10 cellular contexts compared by ENCODE assay signal in genomic region chr12:107929436-107929835, GRCh38.
DNase-seq lines count a peak whose midpoint lies in the region; ATAC-seq, FAIRE-seq and TF ChIP-seq lines count a peak whose summit lies in the region.
"Had no signal": no experiment of that assay in that cellular context is flagged by ENCODE, and none has a peak within 500 bp of the region (broad histone marks: within the 10 kb centered on the region; RNA-seq: fewer than 3 reads in every experiment).

No MANE protein-coding gene starts in this region.

- peak; percentile 35 to 54; a peak in 3 of 5 replicates for TF ChIP-seq RAD21 in A549 (conservative IDR thresholded peaks at IDR 0.05 in 1 of 2, IDR thresholded peaks at IDR 0.05 in 1 of 2)

- POLR2A ChIA-PET in A549 (lab: Yijun Ruan, JAX) (no interaction called here), HEK293 (lab: Yijun Ruan, JAX) (no interaction called here)

- TF ChIP-seq EP300 in A549 (IDR thresholded peaks at IDR 0.05), result no peak

- peak; percentile 41 for TF ChIP-seq CTCF in A549 (IDR thresholded peaks at IDR 0.05)
- TF ChIP-seq CTCF in HEK293 (tag by site-specific recombination; IDR thresholded peaks at IDR 0.05), result peak; percentile 65; the same call in 1 of the 2 replicates
- peak; percentile 60 for TF ChIP-seq CTCF in foreskin keratinocyte (conservative IDR thresholded peaks at IDR 0.05)
- no peak for TF ChIP-seq CTCF in left lung (IDR thresholded peaks at IDR 0.05)

- H3K9me3 Mint-ChIP-seq in activated naive CD4-positive, alpha-beta T cell treated with anti-CD3 and anti-CD28 coated beads, Interleukin-2, amount 10 ng/mL, durations not matched to agents 7 days and 5 days, result no peaks in the 10 kb centered on the region

- peak; percentile 83 to 97 for ATAC-seq in A549
- ATAC-seq in foreskin keratinocyte, result peak; percentile 82
- no peak for ATAC-seq in left lung

- WGBS in A549 (ENCODE audit: missing lambda C conversion rate), result 9% methylated on average over 12 of the region's 12 CpGs

- H3K4me2 ChIP-seq in A549, result peak overlapping the region; percentile 33; the same call in 1 of the 3 replicates

- FAIRE-seq in A549 (lab: Jason Lieb, UNC), result no peak
- FAIRE-seq: endometrium had no signal

- H3K27me3 ChIP-seq in foreskin keratinocyte, result peaks cover 11% of the 10 kb centered on the region
- H3K27me3 ChIP-seq in left lung, result peaks cover 0 to 49% of the 10 kb centered on the region in 2 donors

- DNase-seq in A549 (ENCODE audit: low read depth in 1 of 2, low spot score in 1 of 2) (peak; percentile 35 to 80), RKO (ENCODE audit: low spot score) (peak; percentile 34), foreskin keratinocyte (peak in 1 of 2 donors; percentile 12), GDM1 (lab: John Stamatoyannopoulos, UW) (no peak), left lung (no peak)
- no peak for DNase-seq in activated naive CD4-positive, alpha-beta T cell treated with anti-CD3 and anti-CD28 coated beads, Interleukin-2, amount 10 ng/mL, durations not matched to agents 7 days and 5 days
- DNase-seq in activated CD4-positive, alpha-beta T cell treated with anti-CD3 and anti-CD28 coated beads for 48 hours, result no peak
- DNase-seq: DND-41 had no signal

- no peak overlapping the region for H3K27ac Mint-ChIP-seq in activated naive CD4-positive, alpha-beta T cell treated with anti-CD3 and anti-CD28 coated beads, Interleukin-2, amount 10 ng/mL, durations not matched to agents 7 days and 5 days

- H3K4me3 Mint-ChIP-seq in activated naive CD4-positive, alpha-beta T cell treated with anti-CD3 and anti-CD28 coated beads, Interleukin-2, amount 10 ng/mL, durations not matched to agents 7 days and 5 days, result no peak overlapping the region

- CTCF ChIA-PET in A549 (lab: Yijun Ruan, JAX), result interaction anchor here (0.6 to 8.2 kb wide), 8 partner anchors 10 to 1241 kb away, joined by 3 to 44 read pairs (median 4); no protein-coding TSS in a partner anchor
- CTCF ChIA-PET in HEK293 (lab: Yijun Ruan, JAX), result interaction anchor here (0.5 to 2.0 kb wide), 4 partner anchors 11 to 207 kb away, joined by 3 to 8 read pairs (median 4); no protein-coding TSS in a partner anchor
- CTCF ChIA-PET in activated naive CD4-positive, alpha-beta T cell treated with anti-CD3 and anti-CD28 coated beads, Interleukin-2, amount 10 ng/mL, durations not matched to agents 7 days and 5 days (lab: Charles Lee), result interaction anchor here (0.6 to 1.5 kb wide), 4 partner anchors 17 to 797 kb away, joined by 3 to 5 read pairs (median 4); no protein-coding TSS in a partner anchor

- H3K4me1 Mint-ChIP-seq in activated naive CD4-positive, alpha-beta T cell treated with anti-CD3 and anti-CD28 coated beads, Interleukin-2, amount 10 ng/mL, durations not matched to agents 7 days and 5 days, result no peaks in the 10 kb centered on the region

- H3K27ac ChIP-seq in A549 (no peak overlapping the region), HEK293 (ENCODE audit: extremely low read depth, low read depth, low read length) (no peak overlapping the region), foreskin keratinocyte (no peak overlapping the region), left lung (no peak overlapping the region)

- TF ChIP-seq POLR2A in A549 (IDR thresholded peaks at IDR 0.05; ENCODE audit: low read length), result no peak

- intact Hi-C loops in left lung (cut with DNase I), result no loop called here

- no peak overlapping the region for H3K4me3 ChIP-seq in A549
- H3K4me3 ChIP-seq in HEK293 (ENCODE audit: low read depth, low read length), result no peak overlapping the region
- H3K4me3 ChIP-seq in left lung, result no peak overlapping the region

- no peaks in the 10 kb centered on the region for H3K36me3 Mint-ChIP-seq in activated naive CD4-positive, alpha-beta T cell treated with anti-CD3 and anti-CD28 coated beads, Interleukin-2, amount 10 ng/mL, durations not matched to agents 7 days and 5 days

- no peaks in the 10 kb centered on the region for H3K36me3 ChIP-seq in HEK293 (ENCODE audit: control insufficient read depth in 2 of 2, insufficient read depth in 1 of 2, low read length in 2 of 2)
- no peaks in the 10 kb centered on the region for H3K36me3 ChIP-seq in left lung

- H3K9me3 ChIP-seq in A549 (no peaks in the 10 kb centered on the region), HEK293 (ENCODE audit: control insufficient read depth, insufficient read depth, low read depth, low read length) (no peaks in the 10 kb centered on the region), left lung (no peaks in the 10 kb centered on the region)

- H3K4me1 ChIP-seq in A549 (no peaks in the 10 kb centered on the region), HEK293 (ENCODE audit: control insufficient read depth, insufficient read depth, low read length) (no peaks in the 10 kb centered on the region), foreskin keratinocyte (no peaks in the 10 kb centered on the region), left lung (no peaks in the 10 kb centered on the region)

- H3K27me3 Mint-ChIP-seq in activated naive CD4-positive, alpha-beta T cell treated with anti-CD3 and anti-CD28 coated beads, Interleukin-2, amount 10 ng/mL, durations not matched to agents 7 days and 5 days, result peaks cover 16% of the 10 kb centered on the region

TF ChIP-seq in A549, 52 proteins besides CTCF, POLR2A, EP300 and RAD21:
- no peak for TF ChIP-seq HEYL (CRISPR knock-in tag; IDR thresholded peaks at IDR 0.05)
- TF ChIP-seq GATA3 (IDR thresholded peaks at IDR 0.05; ENCODE audit: borderline replicate concordance), result no peak
- TF ChIP-seq ZC3H11A (IDR thresholded peaks at IDR 0.05), result no peak
- TF ChIP-seq JUN (IDR thresholded peaks at IDR 0.05), result no peak
- no peak for TF ChIP-seq ATOH8 (CRISPR knock-in tag; IDR thresholded peaks at IDR 0.05; ENCODE audit: low read depth)
- no peak for TF ChIP-seq HOXB5 (CRISPR knock-in tag; IDR thresholded peaks at IDR 0.05)
- TF ChIP-seq POLR2AphosphoS2 (conservative IDR thresholded peaks at IDR 0.05; ENCODE audit: low read length), result no peak
- TF ChIP-seq SREBF2 (IDR thresholded peaks at IDR 0.05), result no peak
- no peak for TF ChIP-seq RNF2 (IDR thresholded peaks at IDR 0.05; ENCODE audit: borderline replicate concordance, low read depth)
- no peak for TF ChIP-seq TFCP2L1 (CRISPR knock-in tag; IDR thresholded peaks at IDR 0.05)
- no peak for TF ChIP-seq MAZ (IDR thresholded peaks at IDR 0.05; ENCODE audit: borderline replicate concordance, low read depth, low read length)
- TF ChIP-seq BCL3 (IDR thresholded peaks at IDR 0.05), result no peak

TF ChIP-seq in HEK293, 187 proteins besides CTCF, POLR2A, EP300 and RAD21 (continues in another document):
- TF ChIP-seq GLI4 (tag by site-specific recombination; IDR thresholded peaks at IDR 0.05) (no peak), ZNF121 (tag by site-specific recombination; IDR thresholded peaks at IDR 0.05) (no peak), ZNF10 (tag by site-specific recombination; IDR thresholded peaks at IDR 0.05) (no peak), ZBTB48 (tag by site-specific recombination; IDR thresholded peaks at IDR 0.05) (no peak), ZNF654 (tag by site-specific recombination; IDR thresholded peaks at IDR 0.05; ENCODE audit: low read depth) (peak; percentile 92), ZBTB17 (tag by site-specific recombination; IDR thresholded peaks at IDR 0.05) (peak; percentile 19; the same call in 1 of the 2 replicates), ZNF221 (tag by site-specific recombination; IDR thresholded peaks at IDR 0.05; ENCODE audit: borderline replicate concordance) (no peak), ELK4 (IDR thresholded peaks at IDR 0.05; ENCODE audit: borderline replicate concordance, low read depth, low read length) (no peak), AEBP2 (tag by site-specific recombination; IDR thresholded peaks at IDR 0.05; ENCODE audit: borderline replicate concordance) (no peak), MZF1 (tag by site-specific recombination; IDR thresholded peaks at IDR 0.05; ENCODE audit: borderline replicate concordance) (no peak), ZBTB21 (tag by site-specific recombination; IDR thresholded peaks at IDR 0.05) (no peak), HOXA7 (CRISPR knock-in tag; IDR thresholded peaks at IDR 0.05; ENCODE audit: borderline replicate concordance) (no peak), ZNF292 (tag by site-specific recombination; IDR thresholded peaks at IDR 0.05; ENCODE audit: borderline replicate concordance, low read depth) (no peak), ZNF2 (tag by site-specific recombination; IDR thresholded peaks at IDR 0.05) (peak; percentile 74; the same call in 1 of the 2 replicates), ZNF311 (tag by site-specific recombination; IDR thresholded peaks at IDR 0.05; ENCODE audit: borderline replicate concordance) (no peak), ZNF544 (tag by site-specific recombination; IDR thresholded peaks at IDR 0.05) (no peak), SP7 (tag by site-specific recombination; IDR thresholded peaks at IDR 0.05) (no peak)

Comparison
In these comparisons a context has a peak if more than half of its experiments do, and no peak if none do; other contexts are left out.
1. DNase-seq: peak in A549 (2 of 2) and RKO (single experiment); none in activated naive CD4-positive, alpha-beta T cell treated with anti-CD3 and anti-CD28 coated beads, Interleukin-2, amount 10 ng/mL, durations not matched to agents 7 days and 5 days (single experiment), activated CD4-positive, alpha-beta T cell treated with anti-CD3 and anti-CD28 coated beads for 48 hours (single experiment), GDM1 (single experiment) and left lung (0 of 2).
2. CTCF ChIP-seq: peak in A549 (single experiment), HEK293 (single experiment) and foreskin keratinocyte (single experiment); none in left lung (0 of 2).
3. Of the 5 proteins assayed by ChIP-seq in both HEK293 and A549: peak only in HEK293: none; only in A549: none; in both: CTCF; in neither: 4.